ENCODE assay signal across 8 cellular contexts in the genomic region with DNA sequence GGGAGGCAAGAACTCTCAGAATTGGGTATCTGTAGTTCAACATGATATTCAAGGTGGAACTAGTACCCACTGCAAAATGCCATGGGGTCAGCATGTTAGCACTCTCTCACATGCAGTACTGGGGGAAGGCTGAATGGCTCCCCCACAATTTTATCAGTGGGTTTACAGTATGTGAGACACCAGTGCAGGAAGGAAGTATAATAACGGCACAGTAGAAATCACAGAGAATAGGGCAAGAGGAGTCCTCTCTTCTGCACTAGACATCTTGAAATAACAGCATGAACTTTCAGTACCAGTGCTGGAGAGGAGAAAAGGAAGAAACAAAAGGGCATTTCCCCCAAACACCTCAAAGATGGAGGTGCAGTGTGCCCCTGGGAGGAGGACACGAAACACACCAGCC. TPM values are rescaled to one million over a fixed set of nuclear protein-coding genes. Genes with fewer than 3 reads are reported as not detected.
A peak's percentile ranks its signal among the peaks of the same experiment; 100 is the strongest.
DNase-seq lines count a peak whose midpoint lies in the region; ATAC-seq and TF ChIP-seq lines count a peak whose summit lies in the region.

No MANE protein-coding gene starts in this region.

- H3K27me3 Mint-ChIP-seq in progenitor cell of endocrine pancreas, result no peaks in the 10 kb centered on the region

- DNase-seq in Peyer's patch (no peak), progenitor cell of endocrine pancreas (ENCODE audit: low spot score, unreplicated experiment) (no peak), GM20000 (ENCODE audit: low spot score) (no peak), GOT3 (lab: John Stamatoyannopoulos, UW) (no peak), NCI-H2196 (lab: John Stamatoyannopoulos, UW; ENCODE audit: unreplicated experiment) (no peak), omental fat pad (ENCODE audit: low spot score) (no peak)
- DNase-seq in effector memory CD4-positive, alpha-beta T cell, result no peak

- peak overlapping the region; percentile 91 for H3K4me3 Mint-ChIP-seq in progenitor cell of endocrine pancreas (ENCODE audit: low read depth)

- ATAC-seq in omental fat pad (ENCODE audit: low FRiP score), result no peak

- no peaks in the 10 kb centered on the region for H3K9me3 ChIP-seq in Peyer's patch
- H3K9me3 ChIP-seq in effector memory CD4-positive, alpha-beta T cell (ENCODE audit: control insufficient read depth, low read length), result no peaks in the 10 kb centered on the region

- H3K36me3 ChIP-seq in Peyer's patch, result peaks cover 0 to 62% (median 0%) of the 10 kb centered on the region in 3 donors
- H3K36me3 ChIP-seq in effector memory CD4-positive, alpha-beta T cell (ENCODE audit: control insufficient read depth, insufficient read depth, low read length), result peaks cover 56% of the 10 kb centered on the region

- TF ChIP-seq CTCF in Peyer's patch (IDR thresholded peaks at IDR 0.05), result no peak
- no peak for TF ChIP-seq CTCF in progenitor cell of endocrine pancreas (IDR thresholded peaks at IDR 0.05; ENCODE audit: unreplicated experiment)
- TF ChIP-seq CTCF in GM20000 (IDR thresholded peaks at IDR 0.05; ENCODE audit: extremely low read depth, missing control alignments), result no peak
- no peak for TF ChIP-seq CTCF in omental fat pad (IDR thresholded peaks at IDR 0.05)

- no peak for TF ChIP-seq POLR2A in Peyer's patch (IDR thresholded peaks at IDR 0.05)

- peaks cover 31% of the 10 kb centered on the region for H3K36me3 Mint-ChIP-seq in progenitor cell of endocrine pancreas (ENCODE audit: insufficient read depth)

- H3K27ac Mint-ChIP-seq in progenitor cell of endocrine pancreas, result peak overlapping the region; percentile 73

- H3K4me1 Mint-ChIP-seq in progenitor cell of endocrine pancreas (ENCODE audit: low read depth), result peaks cover 28% of the 10 kb centered on the region

- no peaks in the 10 kb centered on the region for H3K9me3 Mint-ChIP-seq in progenitor cell of endocrine pancreas (ENCODE audit: low read depth)

- no peaks in the 10 kb centered on the region for H3K27me3 ChIP-seq in Peyer's patch
- no peaks in the 10 kb centered on the region for H3K27me3 ChIP-seq in effector memory CD4-positive, alpha-beta T cell (replicated peaks; ENCODE audit: control insufficient read depth, insufficient read depth, low read length, poor library complexity, severe bottlenecking)

- H3K27ac ChIP-seq in Peyer's patch, result peak overlapping the region in 3 of 4 donors; percentile 90 to 99 (median 93)
- H3K27ac ChIP-seq in effector memory CD4-positive, alpha-beta T cell (ENCODE audit: insufficient read depth, low read length, poor library complexity, severe bottlenecking), result peak overlapping the region; percentile 80

- H3K4me3 ChIP-seq in GM08714 (ENCODE audit: low read length) (peak overlapping the region; percentile 68; the same call in 1 of the 2 replicates), Peyer's patch (peak overlapping the region in 3 of 4 donors; percentile 92 to 95 (median 92))
- no peak overlapping the region for H3K4me3 ChIP-seq in effector memory CD4-positive, alpha-beta T cell (ENCODE audit: insufficient read depth, low read depth, low read length, poor library complexity, severe bottlenecking)

- peaks cover 4 to 24% (median 9%) of the 10 kb centered on the region in 4 donors for H3K4me1 ChIP-seq in Peyer's patch
- H3K4me1 ChIP-seq in effector memory CD4-positive, alpha-beta T cell (ENCODE audit: control insufficient read depth, insufficient read depth, low read length, poor library complexity, severe bottlenecking), result peaks cover 18% of the 10 kb centered on the region

RNA-seq across cellular contexts. Expression of a gene that starts 1.5 kb away (rescaled TPM):
- 10 to 100 TPM; 10.7 to 35.2 (median 26.5) TPM for total RNA-seq in Peyer's patch
- total RNA-seq in progenitor cell of endocrine pancreas, result 45.9 and 50.3 TPM in 2 replicates
- 10 to 100 TPM; 25.3 to 31.9 (median 30.4) TPM for total RNA-seq in omental fat pad

RNA-seq across cellular contexts. Expression of a gene that starts 8.9 kb away (rescaled TPM):
- total RNA-seq in Peyer's patch (100 to 1,000 TPM; 181 to 330 (median 254) TPM), progenitor cell of endocrine pancreas (1,214 and 1,216 TPM in 2 replicates), omental fat pad (1,000 to 10,000 TPM in 1 of 4 donors, 100 to 1,000 TPM in 3; 553 to 1,198 (median 846) TPM)

RNA-seq across cellular contexts. Expression of a gene that starts 9.5 kb away (rescaled TPM):
- total RNA-seq in Peyer's patch (10 to 100 TPM; 16.9 to 36.3 (median 24.9) TPM), progenitor cell of endocrine pancreas (7.1 TPM in 2 replicates), omental fat pad (10 to 100 TPM; 13.1 to 25.5 (median 15.3) TPM)

RNA-seq across cellular contexts. Expression of a gene that starts 14.4 kb away (rescaled TPM):
- under 1 TPM in 2 of 4 donors, not detected in 2; 0.27 to 0.57 TPM for total RNA-seq in Peyer's patch
- 3.5 and 4.7 TPM in 2 replicates for total RNA-seq in progenitor cell of endocrine pancreas
- under 1 TPM in 1 of 4 donors, not detected in 3; 0.19 TPM for total RNA-seq in omental fat pad

RNA-seq across cellular contexts. Expression of a gene that starts 32.5 kb away (rescaled TPM):
- total RNA-seq in Peyer's patch (10 to 100 TPM in 3 of 4 donors, 1 to 10 TPM in 1; 4.4 to 25.6 (median 19.5) TPM), progenitor cell of endocrine pancreas (24.1 and 26.2 TPM in 2 replicates), omental fat pad (100 to 1,000 TPM in 1 of 4 donors, 10 to 100 TPM in 3; 61.7 to 317 (median 87.0) TPM)
